In the genomic region with DNA sequence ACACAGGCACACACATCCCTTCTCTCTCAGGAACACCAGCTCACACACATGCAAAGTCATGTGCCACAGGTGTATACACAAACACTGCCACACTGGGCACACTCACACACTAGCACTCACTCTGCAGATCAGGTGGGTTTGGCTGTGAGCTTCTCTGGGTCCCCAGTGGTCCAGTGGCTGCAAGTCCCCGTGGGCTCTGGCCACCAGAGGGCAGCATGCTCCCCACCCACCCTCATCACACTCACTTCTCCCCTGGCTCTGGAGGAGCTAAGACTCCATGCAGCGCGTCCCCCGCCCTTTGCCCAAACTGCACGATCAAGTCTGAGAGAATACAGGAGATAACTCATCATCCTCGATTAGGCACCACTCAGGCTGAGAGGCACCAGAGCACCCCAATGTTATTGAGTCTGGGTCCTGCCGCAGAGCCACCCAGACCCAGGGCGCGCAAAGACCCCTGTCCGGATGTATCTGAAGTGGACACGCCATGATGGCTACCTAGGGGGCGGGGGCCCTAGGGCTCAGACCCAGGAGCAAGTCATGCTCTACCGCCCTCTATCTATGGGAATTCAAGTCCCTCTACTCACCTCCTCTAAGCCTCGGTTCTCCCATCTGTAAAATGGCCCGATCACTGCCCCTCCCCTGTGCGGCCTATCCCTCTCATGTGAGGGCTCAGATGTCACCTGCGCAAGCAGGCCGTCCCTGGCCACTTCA, we compare ENCODE assay signal across 8 cellular contexts.
DNase-seq lines count a peak whose midpoint lies in the region; ATAC-seq and TF ChIP-seq lines count a peak whose summit lies in the region.

No MANE protein-coding gene starts in this region.

- peak; percentile 47 for ATAC-seq in Right ventricle myocardium inferior
- ATAC-seq in activated B cell treated with CpG ODN at 0.5 μM for 24 hours (ENCODE audit: low read depth), result peak; percentile 84
- no peak for ATAC-seq in GM19023 (IDR thresholded peaks at IDR 0.05; ENCODE audit: unreplicated experiment)

- no peaks in the 10 kb centered on the region for H3K9me3 Mint-ChIP-seq in activated B cell treated with CpG ODN at 0.5 μM for 24 hours

- POLR2A ChIA-PET in activated B cell treated with CpG ODN at 0.5 μM for 24 hours (lab: Charles Lee), result no interaction called here

- DNase-seq in Right ventricle myocardium inferior (ENCODE audit: missing footprints) (no peak), cardiac septum (ENCODE audit: low spot score) (no peak), NCI-H2196 (lab: John Stamatoyannopoulos, UW; ENCODE audit: unreplicated experiment) (peak; percentile 59), activated B cell treated with CpG ODN at 0.5 μM for 24 hours (peak; percentile 56), left kidney (ENCODE audit: low read depth, low spot score) (peak; percentile 91)
- peak; percentile 39 for DNase-seq in central memory CD4-positive, alpha-beta T cell
- peak in 2 of 3 donors; percentile 22 to 56 for DNase-seq in stimulated activated CD4-positive, alpha-beta T cell treated with anti-CD3 and anti-CD28 coated beads, TNF-alpha, amount 100 ng/mL, for 1 hour (ENCODE audit: low read depth in 3 of 3, low spot score in 1 of 3)

- CTCF ChIA-PET in activated B cell treated with CpG ODN at 0.5 μM for 24 hours (lab: Charles Lee), result interaction anchor here (0.6 to 1.3 kb wide), 8 partner anchors 11 to 1084 kb away, joined by 3 to 10 read pairs (median 3); no protein-coding TSS in a partner anchor

- H3K36me3 Mint-ChIP-seq in activated B cell treated with CpG ODN at 0.5 μM for 24 hours (ENCODE audit: low read depth), result no peaks in the 10 kb centered on the region

- H3K4me3 Mint-ChIP-seq in activated B cell treated with CpG ODN at 0.5 μM for 24 hours, result no peak overlapping the region

- intact Hi-C loops in Right ventricle myocardium inferior (cut with DNase I) (loop anchor here (2.0 kb wide), 1 partner anchor 101 kb away; no protein-coding TSS in a partner anchor), cardiac septum (cut with DNase I) (loop anchor here (1.0 to 10.0 kb wide), 2 partner anchors 99 to 281 kb away; no protein-coding TSS in a partner anchor), activated B cell treated with CpG ODN at 0.5 μM for 24 hours (cut with micrococcal nuclease) (loop anchor here (1.0 to 5.0 kb wide), 3 partner anchors 99 to 1085 kb away; no protein-coding TSS in a partner anchor)

- H3K27ac Mint-ChIP-seq in activated B cell treated with CpG ODN at 0.5 μM for 24 hours, result no peak overlapping the region

- H3K27me3 Mint-ChIP-seq in activated B cell treated with CpG ODN at 0.5 μM for 24 hours, result peaks cover 21% of the 10 kb centered on the region

- no peak for TF ChIP-seq CTCF in activated B cell treated with CpG ODN at 0.5 μM for 24 hours (IDR thresholded peaks at IDR 0.05)

- no peaks in the 10 kb centered on the region for H3K4me1 Mint-ChIP-seq in activated B cell treated with CpG ODN at 0.5 μM for 24 hours

Comparison
In these comparisons a context has a peak if more than half of its experiments do, and no peak if none do; other contexts are left out.
1. DNase-seq: peak in NCI-H2196 (single experiment), activated B cell treated with CpG ODN at 0.5 μM for 24 hours (single experiment), central memory CD4-positive, alpha-beta T cell (single experiment), left kidney (single experiment) and stimulated activated CD4-positive, alpha-beta T cell treated with anti-CD3 and anti-CD28 coated beads, TNF-alpha, amount 100 ng/mL, for 1 hour (2 of 3); none in Right ventricle myocardium inferior (single experiment) and cardiac septum (single experiment).